Comparison of ENCODE assay signal across 8 cellular contexts in genomic region chr6:158131926-158132325, GRCh38. TPM values are rescaled to one million over a fixed set of nuclear protein-coding genes. Genes with fewer than 3 reads are reported as not detected.
DNase-seq lines count a peak whose midpoint lies in the region; ATAC-seq and TF ChIP-seq lines count a peak whose summit lies in the region.

No MANE protein-coding gene starts in this region.

- H3K27me3 ChIP-seq in MG63 = no peaks in the 10 kb centered on the region

- peak overlapping the region; percentile 50 for H3K27ac Mint-ChIP-seq in glutamatergic neuron (ENCODE audit: unreplicated experiment)

- H3K9me3 Mint-ChIP-seq in glutamatergic neuron (ENCODE audit: unreplicated experiment) = no peaks in the 10 kb centered on the region

- intact Hi-C loops in posterior cingulate gyrus (cut with DNase I) = no loop called here

- H3K4me1 Mint-ChIP-seq in glutamatergic neuron (ENCODE audit: low read depth, unreplicated experiment) = peaks cover 5% of the 10 kb centered on the region

- DNase-seq in DMS 273 treated with DMSO at 0.1 percent for 48 hours (lab: John Stamatoyannopoulos, UW) (peak; percentile 9), RPMI8226 (peak; percentile 44), glutamatergic neuron (no peak), MG63 (no peak), left lobe of liver (ENCODE audit: low spot score) (no peak), posterior cingulate gyrus (no peak)

- H3K36me3 Mint-ChIP-seq in glutamatergic neuron (ENCODE audit: unreplicated experiment) = no peaks in the 10 kb centered on the region

- ATAC-seq in HG02981 (IDR thresholded peaks at IDR 0.05; ENCODE audit: unreplicated experiment) (peak; percentile 59), left lobe of liver (no peak), HG02938 (IDR thresholded peaks at IDR 0.05; ENCODE audit: unreplicated experiment) (no peak)

- H3K4me3 Mint-ChIP-seq in glutamatergic neuron (ENCODE audit: unreplicated experiment) = no peak overlapping the region

- no peaks in the 10 kb centered on the region; the same call in none of the 2 replicates for H3K36me3 ChIP-seq in MG63

- H3K4me3 ChIP-seq in MG63 = no peak overlapping the region

- no peaks in the 10 kb centered on the region for H3K27me3 Mint-ChIP-seq in glutamatergic neuron (ENCODE audit: unreplicated experiment)

- H3K9me3 ChIP-seq in MG63 = no peaks in the 10 kb centered on the region

- TF ChIP-seq CTCF in glutamatergic neuron (IDR thresholded peaks at IDR 0.05; ENCODE audit: partially characterized antibody, unreplicated experiment) = peak; percentile 71

RNA-seq across cellular contexts. Expression of gene SERAC1, which starts 36.1 kb away (rescaled TPM):
- 29.7 TPM for total RNA-seq in glutamatergic neuron (ENCODE audit: unreplicated experiment)
- 5.7 and 10.4 TPM in 2 replicates for total RNA-seq in MG63 (2014; rRNA removed; shearing (Covaris generic); ENCODE audit: low replicate concordance)
- total RNA-seq in left lobe of liver = 3.8 TPM

RNA-seq across cellular contexts. Expression of gene GTF2H5, which starts 36.2 kb away (rescaled TPM):
- total RNA-seq in glutamatergic neuron (ENCODE audit: unreplicated experiment) = 16.0 TPM
- total RNA-seq in MG63 (2014; rRNA removed; shearing (Covaris generic); ENCODE audit: low replicate concordance) = 13.8 and 21.6 TPM in 2 replicates
- 11.3 TPM for total RNA-seq in left lobe of liver

Comparison
In these comparisons a context has a peak if more than half of its experiments do, and no peak if none do; other contexts are left out.
1. DNase-seq: peak in DMS 273 treated with DMSO at 0.1 percent for 48 hours (single experiment) and RPMI8226 (single experiment); none in glutamatergic neuron (single experiment), MG63 (single experiment), left lobe of liver (single experiment) and posterior cingulate gyrus (0 of 10).